ENCODE assay signal across 11 cellular contexts in the genomic region with DNA sequence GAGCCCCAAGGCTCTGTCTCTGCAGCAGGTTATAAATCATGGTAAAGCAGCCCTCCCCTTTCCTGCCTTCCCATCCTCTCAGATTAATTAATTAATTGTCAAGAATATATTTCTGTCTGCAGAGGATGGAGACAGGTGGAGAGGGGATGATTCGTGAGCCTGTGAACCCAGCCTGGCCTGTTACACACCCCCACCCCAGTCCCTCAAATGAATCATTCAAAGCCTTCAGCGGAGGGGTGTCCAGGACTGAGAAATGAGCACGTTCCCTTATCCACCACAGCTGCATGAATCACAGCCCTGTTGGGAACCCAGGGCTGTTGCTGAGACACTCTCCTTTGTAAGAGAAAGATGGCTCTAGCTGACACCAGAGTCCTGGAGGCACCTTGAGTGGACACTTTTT. TPM values are rescaled to one million over a fixed set of nuclear protein-coding genes. Genes with fewer than 3 reads are reported as not detected.
DNase-seq lines count a peak whose midpoint lies in the region; ATAC-seq, FAIRE-seq and TF ChIP-seq lines count a peak whose summit lies in the region.
"Had no signal": no experiment of that assay in that cellular context is flagged by ENCODE, and none has a peak within 500 bp of the region (broad histone marks: within the 10 kb centered on the region; RNA-seq: fewer than 3 reads in every experiment).

No MANE protein-coding gene starts in this region.

- peaks cover 52% of the 10 kb centered on the region for H3K4me1 Mint-ChIP-seq in T-helper 1 cell treated with Interleukin-12 subunit alpha and Interleukin-12 subunit beta and Interleukin-4 antibody, amounts not matched to agents 30 μg/mL and 1 μg/mL, for 36 hours (ENCODE audit: low read depth)
- peaks cover 7% of the 10 kb centered on the region for H3K4me1 Mint-ChIP-seq in glutamatergic neuron (ENCODE audit: low read depth, unreplicated experiment)
- H3K4me1 Mint-ChIP-seq: central memory CD8-positive, alpha-beta T cell had no signal

- H3K36me3 Mint-ChIP-seq in T-helper 1 cell treated with Interleukin-12 subunit alpha and Interleukin-12 subunit beta and Interleukin-4 antibody, amounts not matched to agents 30 μg/mL and 1 μg/mL, for 36 hours (ENCODE audit: low read depth), result peaks cover 74% of the 10 kb centered on the region
- peaks cover 8% of the 10 kb centered on the region for H3K36me3 Mint-ChIP-seq in glutamatergic neuron (ENCODE audit: unreplicated experiment)
- H3K36me3 Mint-ChIP-seq: naive thymus-derived CD8-positive, alpha-beta T cell had no signal

- no peak overlapping the region for H3K4me3 Mint-ChIP-seq in T-helper 1 cell treated with Interleukin-12 subunit alpha and Interleukin-12 subunit beta and Interleukin-4 antibody, amounts not matched to agents 30 μg/mL and 1 μg/mL, for 36 hours
- no peak overlapping the region for H3K4me3 Mint-ChIP-seq in glutamatergic neuron (ENCODE audit: unreplicated experiment)
- H3K4me3 Mint-ChIP-seq: central memory CD8-positive, alpha-beta T cell; naive thymus-derived CD8-positive, alpha-beta T cell had no signal

- H3K27me3 Mint-ChIP-seq in T-helper 1 cell treated with Interleukin-12 subunit alpha and Interleukin-12 subunit beta and Interleukin-4 antibody, amounts not matched to agents 30 μg/mL and 1 μg/mL, for 36 hours (ENCODE audit: low read depth), result no peaks in the 10 kb centered on the region
- peaks cover 2% of the 10 kb centered on the region for H3K27me3 Mint-ChIP-seq in glutamatergic neuron (ENCODE audit: unreplicated experiment)
- H3K27me3 Mint-ChIP-seq: central memory CD8-positive, alpha-beta T cell; naive thymus-derived CD8-positive, alpha-beta T cell had no signal

- no peaks in the 10 kb centered on the region for H3K9me3 Mint-ChIP-seq in T-helper 1 cell treated with Interleukin-12 subunit alpha and Interleukin-12 subunit beta and Interleukin-4 antibody, amounts not matched to agents 30 μg/mL and 1 μg/mL, for 36 hours
- no peaks in the 10 kb centered on the region for H3K9me3 Mint-ChIP-seq in glutamatergic neuron (ENCODE audit: unreplicated experiment)
- H3K9me3 Mint-ChIP-seq: central memory CD8-positive, alpha-beta T cell; naive thymus-derived CD8-positive, alpha-beta T cell had no signal

- peaks cover 0 to 37% of the 10 kb centered on the region in 2 donors for H3K36me3 ChIP-seq in gastroesophageal sphincter

- TF ChIP-seq CTCF in gastroesophageal sphincter (IDR thresholded peaks at IDR 0.05) (no peak), dorsolateral prefrontal cortex (IDR thresholded peaks at IDR 0.05 in 54 of 56, conservative IDR thresholded peaks at IDR 0.05 in 2 of 56; ENCODE audit: low read depth in 1 of 56, partially characterized antibody in 56 of 56) (no peak), glutamatergic neuron (IDR thresholded peaks at IDR 0.05; ENCODE audit: partially characterized antibody, unreplicated experiment) (no peak)

- peaks cover 27 to 83% (median 29%) of the 10 kb centered on the region in 3 donors for H3K4me1 ChIP-seq in gastroesophageal sphincter

- H3K27ac ChIP-seq in gastroesophageal sphincter (peak overlapping the region; percentile 84 to 98 (median 87)), dorsolateral prefrontal cortex (peak overlapping the region in 1 of 59 donors; percentile 31)

- H3K4me3 ChIP-seq in gastroesophageal sphincter (no peak overlapping the region), dorsolateral prefrontal cortex (no peak overlapping the region)

- TF ChIP-seq EP300 in gastroesophageal sphincter (IDR thresholded peaks at IDR 0.05), result no peak

- ATAC-seq in gastroesophageal sphincter, result no peak
- ATAC-seq: naive thymus-derived CD8-positive, alpha-beta T cell had no signal

- 31% methylated on average over 3 of the region's 3 CpGs; no CpG with 5 or more reads in 1 of the 2 donors for WGBS in gastroesophageal sphincter (ENCODE audit: low coverage in 1 of 2), 2 donors

- peak; percentile 80 for FAIRE-seq in H54 (lab: Jason Lieb, UNC)

- intact Hi-C loops in dorsolateral prefrontal cortex (cut with DNase I), result no loop called here

- DNase-seq in H54 (ENCODE audit: insufficient read length, low spot score), result peak; percentile 76
- peak; percentile 19 to 24 for DNase-seq in stimulated activated CD4-positive, alpha-beta T cell treated with anti-CD3 and anti-CD28 coated beads, Interleukin-2, amount 100 ng/mL, for 48 hours
- no peak for DNase-seq in dorsolateral prefrontal cortex
- no peak for DNase-seq in DMS79 treated with DMSO at 0.1 percent for 48 hours (lab: John Stamatoyannopoulos, UW)
- DNase-seq in glutamatergic neuron, result no peak
- no peak for DNase-seq in NCI-H774 (lab: John Stamatoyannopoulos, UW)
- DNase-seq: naive thymus-derived CD8-positive, alpha-beta T cell; trophoblast cell had no signal

- H3K27me3 ChIP-seq in gastroesophageal sphincter, result no peaks in the 10 kb centered on the region
- H3K27me3 ChIP-seq in dorsolateral prefrontal cortex, result no peaks in the 10 kb centered on the region

- H3K27ac Mint-ChIP-seq in T-helper 1 cell treated with Interleukin-12 subunit alpha and Interleukin-12 subunit beta and Interleukin-4 antibody, amounts not matched to agents 30 μg/mL and 1 μg/mL, for 36 hours, result peak overlapping the region; percentile 6
- H3K27ac Mint-ChIP-seq in glutamatergic neuron (ENCODE audit: unreplicated experiment), result no peak overlapping the region

- TF ChIP-seq POLR2A in H54 (IDR thresholded peaks at IDR 0.05; ENCODE audit: low read depth, low read length) (no peak), gastroesophageal sphincter (IDR thresholded peaks at IDR 0.05) (no peak)

- H3K9me3 ChIP-seq in gastroesophageal sphincter, result no peaks in the 10 kb centered on the region

RNA-seq across cellular contexts. Expression of a gene that starts 56.0 kb away (rescaled TPM):
- total RNA-seq in gastroesophageal sphincter (1 to 10 TPM; 1.2 to 4.8 (median 2.7) TPM), dorsolateral prefrontal cortex (10 to 100 TPM in 26 of 120 experiments, 1 to 10 TPM in 91, under 1 TPM in 3; 0.45 to 25.9 (median 6.0) TPM), glutamatergic neuron (ENCODE audit: unreplicated experiment) (not detected)

RNA-seq across cellular contexts. Expression of a gene that starts 59.6 kb away (rescaled TPM):
- total RNA-seq in gastroesophageal sphincter (10 to 100 TPM; 19.3 to 38.5 (median 31.2) TPM), dorsolateral prefrontal cortex (10 to 100 TPM in 82 of 120 experiments, 1 to 10 TPM in 38; 6.7 to 17.9 (median 11.0) TPM), glutamatergic neuron (ENCODE audit: unreplicated experiment) (41.2 TPM)

Comparison
In these comparisons a context has a peak if more than half of its experiments do, and no peak if none do; other contexts are left out.
1. DNase-seq: peak in H54 (single experiment) and stimulated activated CD4-positive, alpha-beta T cell treated with anti-CD3 and anti-CD28 coated beads, Interleukin-2, amount 100 ng/mL, for 48 hours (2 of 2); none in dorsolateral prefrontal cortex (0 of 10), DMS79 treated with DMSO at 0.1 percent for 48 hours (single experiment), glutamatergic neuron (single experiment) and NCI-H774 (single experiment).